Comparison of ENCODE assay signal across 12 cellular contexts in genomic region chr11:126968915-126969314, GRCh38. TPM values are rescaled to one million over a fixed set of nuclear protein-coding genes. Genes with fewer than 3 reads are reported as not detected.
DNase-seq lines count a peak whose midpoint lies in the region; ATAC-seq and TF ChIP-seq lines count a peak whose summit lies in the region.
"Had no signal": no experiment of that assay in that cellular context is flagged by ENCODE, and none has a peak within 500 bp of the region (broad histone marks: within the 10 kb centered on the region; RNA-seq: fewer than 3 reads in every experiment).

No MANE protein-coding gene starts in this region.

- TF ChIP-seq CTCF in Loucy (conservative IDR thresholded peaks at IDR 0.05; ENCODE audit: low read length) = peak; percentile 14; the same call in 1 of the 2 replicates

- H3K27me3 ChIP-seq in Loucy (ENCODE audit: insufficient read depth, low read length, poor library complexity, severe bottlenecking) (peaks cover 5% of the 10 kb centered on the region), aorta (ENCODE audit: control insufficient read depth in 1 of 2, insufficient read depth in 2 of 2, low read length in 1 of 2) (no peaks in the 10 kb centered on the region)
- H3K27me3 ChIP-seq: colonic mucosa had no signal

- intact Hi-C loops in aorta (cut with DNase I) = no loop called here

- H3K27me3 Mint-ChIP-seq in activated T-cell treated with anti-CD3 and anti-CD28 coated beads, Interleukin-2, amount 50 U/mL, for 72 hours (ENCODE audit: low read depth) = peaks cover 23% of the 10 kb centered on the region
- H3K27me3 Mint-ChIP-seq in T-helper 2 cell treated with Interferon-gamma antibody and Interleukin-4, amounts not matched to agents 5 μg/mL and 100 μg/mL, for 36 hours (ENCODE audit: low read depth) = peaks cover 15% of the 10 kb centered on the region

- peaks cover 5% of the 10 kb centered on the region for H3K4me1 Mint-ChIP-seq in activated T-cell treated with anti-CD3 and anti-CD28 coated beads, Interleukin-2, amount 50 U/mL, for 72 hours (ENCODE audit: low read depth)
- peaks cover 6% of the 10 kb centered on the region for H3K4me1 Mint-ChIP-seq in stimulated activated effector memory CD8-positive, alpha-beta T cell treated with anti-CD3 and anti-CD28 coated beads, Interleukin-12 subunit alpha, Interleukin-12 subunit beta, amount 100 ng/mL, for 72 hours
- no peaks in the 10 kb centered on the region for H3K4me1 Mint-ChIP-seq in T-helper 2 cell treated with Interferon-gamma antibody and Interleukin-4, amounts not matched to agents 5 μg/mL and 100 μg/mL, for 36 hours (ENCODE audit: low read depth)

- 18 to 28% methylated on average over 14 of the region's 14 CpGs for WGBS in aorta, 2 donors

- no peaks in the 10 kb centered on the region for H4K20me1 ChIP-seq in Loucy (ENCODE audit: insufficient read depth, low read length, poor library complexity, severe bottlenecking)

- no peak overlapping the region for H3K9ac ChIP-seq in Loucy (ENCODE audit: low read depth, low read length, poor library complexity, severe bottlenecking)

- H3K4me2 ChIP-seq in Loucy (ENCODE audit: low read depth, low read length, poor library complexity, severe bottlenecking) = no peak overlapping the region
- H3K4me2 ChIP-seq: PC-9 had no signal

- H3K4me1 ChIP-seq in Loucy (ENCODE audit: insufficient read depth, low read length, poor library complexity, severe bottlenecking) (no peaks in the 10 kb centered on the region), aorta (ENCODE audit: control insufficient read depth in 1 of 2, insufficient read depth in 2 of 2, low read length in 2 of 2) (no peaks in the 10 kb centered on the region)
- H3K4me1 ChIP-seq: colonic mucosa had no signal

- no peaks in the 10 kb centered on the region for H3K9me3 ChIP-seq in Loucy (ENCODE audit: insufficient read depth, low read depth, low read length)
- H3K9me3 ChIP-seq in aorta (ENCODE audit: control insufficient read depth, low read length) = peaks cover 4% of the 10 kb centered on the region
- H3K9me3 ChIP-seq: colonic mucosa had no signal

- H3K27ac ChIP-seq in epithelial cell of prostate (peak overlapping the region; percentile 44), aorta (ENCODE audit: low read depth in 1 of 2, low read length in 2 of 2) (no peak overlapping the region)
- H3K27ac ChIP-seq: colonic mucosa, PC-9 had no signal

- H3K36me3 ChIP-seq in Loucy (ENCODE audit: insufficient read depth, low read length) (no peaks in the 10 kb centered on the region), aorta (ENCODE audit: control insufficient read depth in 1 of 2, insufficient read depth in 2 of 2, low read length in 1 of 2) (no peaks in the 10 kb centered on the region)
- H3K36me3 ChIP-seq: colonic mucosa had no signal

- no peak overlapping the region for H3K27ac Mint-ChIP-seq in activated T-cell treated with anti-CD3 and anti-CD28 coated beads, Interleukin-2, amount 50 U/mL, for 72 hours
- H3K27ac Mint-ChIP-seq in stimulated activated effector memory CD8-positive, alpha-beta T cell treated with anti-CD3 and anti-CD28 coated beads, Interleukin-12 subunit alpha, Interleukin-12 subunit beta, amount 100 ng/mL, for 72 hours = no peak overlapping the region
- H3K27ac Mint-ChIP-seq in T-helper 2 cell treated with Interferon-gamma antibody and Interleukin-4, amounts not matched to agents 5 μg/mL and 100 μg/mL, for 36 hours = no peak overlapping the region

- no peak overlapping the region for H3K4me3 ChIP-seq in Loucy (ENCODE audit: low read length, poor library complexity, severe bottlenecking)
- no peak overlapping the region for H3K4me3 ChIP-seq in aorta (ENCODE audit: low read length in 2 of 2)
- H3K4me3 ChIP-seq: colonic mucosa, PC-9 had no signal

- H3F3A ChIP-seq in Loucy (ENCODE audit: low read depth) = no peaks in the 10 kb centered on the region

- H3K79me2 ChIP-seq in Loucy (ENCODE audit: insufficient read depth, low read length) = no peaks in the 10 kb centered on the region

- no peak overlapping the region for H2AFZ ChIP-seq in Loucy (ENCODE audit: low read length)
- H2AFZ ChIP-seq: PC-9 had no signal

- ATAC-seq in activated T-cell treated with anti-CD3 and anti-CD28 coated beads, Interleukin-2, amount 50 U/mL, for 72 hours (replicated peaks in 1 of 2) = peak; percentile 32 to 61
- ATAC-seq in stimulated activated effector memory CD8-positive, alpha-beta T cell treated with anti-CD3 and anti-CD28 coated beads, Interleukin-12 subunit alpha, Interleukin-12 subunit beta, amount 100 ng/mL, for 72 hours = peak; percentile 71
- ATAC-seq in GM18520 (IDR thresholded peaks at IDR 0.05; ENCODE audit: unreplicated experiment) (no peak), aorta (ENCODE audit: low FRiP score) (no peak)
- ATAC-seq: left lobe of liver had no signal

- no peaks in the 10 kb centered on the region for H3K9me2 ChIP-seq in Loucy (replicated peaks; ENCODE audit: low read depth, low read length)

- peak; percentile 10 to 13 for DNase-seq in activated T-cell treated with anti-CD3 and anti-CD28 coated beads, Interleukin-2, amount 50 U/mL, for 72 hours
- DNase-seq in activated T-cell treated with anti-CD3 and anti-CD28 coated beads, Interleukin-2, amount 50 U/mL, for 48 hours = no peak
- DNase-seq in epithelial cell of prostate (ENCODE audit: low read depth, low spot score) = no peak
- no peak for DNase-seq in stimulated activated effector memory CD8-positive, alpha-beta T cell treated with anti-CD3 and anti-CD28 coated beads, Interleukin-12 subunit alpha, Interleukin-12 subunit beta, amount 100 ng/mL, for 72 hours (ENCODE audit: low spot score in 2 of 2)
- DNase-seq in aorta = no peak
- DNase-seq in T-helper 2 cell treated with Interferon-gamma antibody and Interleukin-4, amounts not matched to agents 5 μg/mL and 100 μg/mL, for 36 hours (ENCODE audit: low spot score) = no peak
- DNase-seq: colonic mucosa, PC-9 had no signal

- no peaks in the 10 kb centered on the region for H3K36me3 Mint-ChIP-seq in activated T-cell treated with anti-CD3 and anti-CD28 coated beads, Interleukin-2, amount 50 U/mL, for 72 hours (ENCODE audit: insufficient read depth in 2 of 2)
- no peaks in the 10 kb centered on the region for H3K36me3 Mint-ChIP-seq in stimulated activated effector memory CD8-positive, alpha-beta T cell treated with anti-CD3 and anti-CD28 coated beads, Interleukin-12 subunit alpha, Interleukin-12 subunit beta, amount 100 ng/mL, for 72 hours
- no peaks in the 10 kb centered on the region for H3K36me3 Mint-ChIP-seq in T-helper 2 cell treated with Interferon-gamma antibody and Interleukin-4, amounts not matched to agents 5 μg/mL and 100 μg/mL, for 36 hours (ENCODE audit: low read depth)

- no peak overlapping the region for H3K4me3 Mint-ChIP-seq in activated T-cell treated with anti-CD3 and anti-CD28 coated beads, Interleukin-2, amount 50 U/mL, for 72 hours
- no peak overlapping the region for H3K4me3 Mint-ChIP-seq in stimulated activated effector memory CD8-positive, alpha-beta T cell treated with anti-CD3 and anti-CD28 coated beads, Interleukin-12 subunit alpha, Interleukin-12 subunit beta, amount 100 ng/mL, for 72 hours
- no peak overlapping the region for H3K4me3 Mint-ChIP-seq in T-helper 2 cell treated with Interferon-gamma antibody and Interleukin-4, amounts not matched to agents 5 μg/mL and 100 μg/mL, for 36 hours

- H3K9me3 Mint-ChIP-seq in activated T-cell treated with anti-CD3 and anti-CD28 coated beads, Interleukin-2, amount 50 U/mL, for 72 hours = no peaks in the 10 kb centered on the region
- peaks cover 3% of the 10 kb centered on the region for H3K9me3 Mint-ChIP-seq in stimulated activated effector memory CD8-positive, alpha-beta T cell treated with anti-CD3 and anti-CD28 coated beads, Interleukin-12 subunit alpha, Interleukin-12 subunit beta, amount 100 ng/mL, for 72 hours
- no peaks in the 10 kb centered on the region for H3K9me3 Mint-ChIP-seq in T-helper 2 cell treated with Interferon-gamma antibody and Interleukin-4, amounts not matched to agents 5 μg/mL and 100 μg/mL, for 36 hours

RNA-seq across cellular contexts. Expression of gene KIRREL3, which starts 31.7 kb away (rescaled TPM):
- total RNA-seq in activated T-cell treated with anti-CD3 and anti-CD28 coated beads, Interleukin-2, amount 50 U/mL, for 72 hours = not detected
- under 1 TPM in 1 of 2 donors, not detected in 1; 0.90 TPM for total RNA-seq in aorta
- polyA plus RNA-seq in aorta = not detected
- total RNA-seq: T-helper 2 cell treated with Interferon-gamma antibody and Interleukin-4, amounts not matched to agents 100 ng/mL and 5 ng/mL, for 36 hours had no signal

Comparison
In these comparisons a context has a peak if more than half of its experiments do, and no peak if none do; other contexts are left out.
1. DNase-seq: peak in activated T-cell treated with anti-CD3 and anti-CD28 coated beads, Interleukin-2, amount 50 U/mL, for 72 hours (2 of 2); none in activated T-cell treated with anti-CD3 and anti-CD28 coated beads, Interleukin-2, amount 50 U/mL, for 48 hours (0 of 2), epithelial cell of prostate (single experiment), stimulated activated effector memory CD8-positive, alpha-beta T cell treated with anti-CD3 and anti-CD28 coated beads, Interleukin-12 subunit alpha, Interleukin-12 subunit beta, amount 100 ng/mL, for 72 hours (0 of 2), aorta (0 of 2) and T-helper 2 cell treated with Interferon-gamma antibody and Interleukin-4, amounts not matched to agents 5 μg/mL and 100 μg/mL, for 36 hours (single experiment).
2. ATAC-seq: peak in activated T-cell treated with anti-CD3 and anti-CD28 coated beads, Interleukin-2, amount 50 U/mL, for 72 hours (2 of 2) and stimulated activated effector memory CD8-positive, alpha-beta T cell treated with anti-CD3 and anti-CD28 coated beads, Interleukin-12 subunit alpha, Interleukin-12 subunit beta, amount 100 ng/mL, for 72 hours (single experiment); none in GM18520 (single experiment) and aorta (single experiment).